Comparison of ENCODE assay signal across 8 cellular contexts in the genomic region with DNA sequence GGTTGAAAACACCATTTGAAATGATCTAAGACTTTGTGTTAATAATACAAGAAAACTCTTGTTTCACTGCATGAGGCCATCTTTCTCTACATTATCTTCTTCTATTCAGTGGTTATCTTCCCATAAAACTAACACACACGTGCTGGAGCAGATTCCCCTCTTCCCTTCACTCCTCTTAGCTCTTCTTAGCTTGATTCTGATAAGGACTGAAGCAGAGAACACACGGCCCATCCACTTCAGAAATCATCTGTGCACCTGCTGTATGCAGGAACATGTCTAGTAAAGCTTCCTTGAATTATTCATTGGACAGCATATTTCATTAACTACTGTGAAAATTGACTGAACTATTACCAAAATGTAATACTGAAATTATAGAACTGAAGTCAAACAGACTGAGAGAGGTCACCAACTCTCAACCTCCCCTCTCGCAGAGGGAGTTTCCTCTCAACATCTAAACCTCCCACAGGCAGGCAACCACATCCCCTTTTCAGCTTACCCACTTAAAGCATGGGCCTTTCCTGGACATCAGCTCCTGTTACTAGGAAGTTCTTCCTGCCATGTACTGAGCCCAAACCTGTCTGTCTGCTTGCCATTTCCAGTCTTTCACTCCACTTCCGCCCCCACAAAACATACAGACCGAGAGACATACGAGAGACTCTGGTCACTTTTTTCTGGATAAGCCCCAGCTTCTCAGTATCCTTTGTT.
DNase-seq lines count a peak whose midpoint lies in the region; ATAC-seq, FAIRE-seq and TF ChIP-seq lines count a peak whose summit lies in the region.

No MANE protein-coding gene starts in this region.

- H3K36me3 ChIP-seq in KMS-11 (ENCODE audit: insufficient read depth) (no peaks in the 10 kb centered on the region), bronchial epithelial cell (ENCODE audit: control insufficient read depth, insufficient read depth, low read length) (no peaks in the 10 kb centered on the region), SJCRH30 (no peaks in the 10 kb centered on the region)

- no peak for TF ChIP-seq CTCF in KMS-11 (conservative IDR thresholded peaks at IDR 0.05; ENCODE audit: low read depth, low read length)
- TF ChIP-seq CTCF in bronchial epithelial cell (IDR thresholded peaks at IDR 0.05; ENCODE audit: insufficient read depth, low read length, severe bottlenecking): no peak

- DNase-seq in bronchial epithelial cell (ENCODE audit: low read depth) (peak; percentile 66), SJCRH30 (no peak), NCI-H1930 (lab: John Stamatoyannopoulos, UW) (no peak), NCI-H526 treated with DMSO at 0.1 percent for 48 hours (lab: John Stamatoyannopoulos, UW) (no peak), NCI-H774 (lab: John Stamatoyannopoulos, UW) (no peak)

- ATAC-seq in GM18502 (IDR thresholded peaks at IDR 0.05; ENCODE audit: poor library complexity, unreplicated experiment) (peak; percentile 97), GM21723 (IDR thresholded peaks at IDR 0.05; ENCODE audit: unreplicated experiment) (peak; percentile 97)

- H4K20me1 ChIP-seq in KMS-11 (ENCODE audit: insufficient read depth): no peaks in the 10 kb centered on the region

- no peak overlapping the region for H3K4me3 ChIP-seq in KMS-11 (IDR thresholded peaks at IDR 0.05; ENCODE audit: insufficient read depth, low read depth, low read length)
- H3K4me3 ChIP-seq in bronchial epithelial cell (ENCODE audit: low read depth, low read length): no peak overlapping the region
- H3K4me3 ChIP-seq in SJCRH30: no peak overlapping the region

- no peaks in the 10 kb centered on the region for H3K9me3 ChIP-seq in SJCRH30 (replicated peaks)

- peak overlapping the region; percentile 45; the same call in 1 of the 2 replicates for H3K27ac ChIP-seq in KMS-11
- H3K27ac ChIP-seq in SJCRH30: no peak overlapping the region

- no peaks in the 10 kb centered on the region for H3K79me2 ChIP-seq in KMS-11 (ENCODE audit: insufficient read depth, low read depth)

- FAIRE-seq in bronchial epithelial cell (lab: Jason Lieb, UNC): peak; percentile 64

- H3K4me1 ChIP-seq in KMS-11 (ENCODE audit: low read depth, poor library complexity, severe bottlenecking) (peaks cover 27% of the 10 kb centered on the region), SJCRH30 (no peaks in the 10 kb centered on the region)

- H3K4me2 ChIP-seq in KMS-11: peak overlapping the region; percentile 45

- H3K27me3 ChIP-seq in KMS-11 (ENCODE audit: insufficient read depth, low read depth): no peaks in the 10 kb centered on the region
- no peaks in the 10 kb centered on the region for H3K27me3 ChIP-seq in bronchial epithelial cell (ENCODE audit: control insufficient read depth, insufficient read depth, low read length)
- H3K27me3 ChIP-seq in SJCRH30: peaks cover 5% of the 10 kb centered on the region; the same call in 1 of the 2 replicates

- no peak overlapping the region for H2AFZ ChIP-seq in KMS-11 (ENCODE audit: low read depth)

- H3K9ac ChIP-seq in KMS-11: no peak overlapping the region
